8 cellular contexts compared by ENCODE assay signal in genomic region chr2:239401450-239402227, GRCh38. TPM values are rescaled to one million over a fixed set of nuclear protein-coding genes. Genes with fewer than 3 reads are reported as not detected.
DNase-seq lines count a peak whose midpoint lies in the region; ATAC-seq, FAIRE-seq and TF ChIP-seq lines count a peak whose summit lies in the region.

No MANE protein-coding gene starts in this region.

- WGBS in heart left ventricle, 4 donors, result 1 to 3% (median 1%) methylated on average over 39 to 86 of the region's 86 CpGs

- H3K4me1 Mint-ChIP-seq in type B pancreatic cell (ENCODE audit: unreplicated experiment), result peaks cover 30% of the 10 kb centered on the region

- H3K4me3 Mint-ChIP-seq in type B pancreatic cell, result peak overlapping the region; percentile 92

- no peaks in the 10 kb centered on the region for H3K27me3 ChIP-seq in adipocyte (replicated peaks; ENCODE audit: control insufficient read depth, insufficient read depth, low read length)
- no peaks in the 10 kb centered on the region for H3K27me3 ChIP-seq in heart left ventricle

- intact Hi-C loops in heart left ventricle (cut with DNase I) (loop anchor here in 5 of 10 donors (2.0 to 10.0 kb wide), 5 partner anchors 73 to 733 kb away; partner anchors contain the start of gene COPS9 (in 1 of the 5)), posterior cingulate gyrus (cut with DNase I) (loop anchor here (2.0 kb wide), 1 partner anchor 39 kb away; no protein-coding TSS in a partner anchor)

- H3K36me3 Mint-ChIP-seq in type B pancreatic cell, result no peaks in the 10 kb centered on the region

- H3K4me1 ChIP-seq in adipocyte (ENCODE audit: control insufficient read depth, insufficient read depth, low read length) (peaks cover 20% of the 10 kb centered on the region), heart left ventricle (peaks cover 0 to 39% (median 24%) of the 10 kb centered on the region in 12 donors)

- FAIRE-seq in GM12892 (lab: Jason Lieb, UNC), result peak; percentile 99

- H3K27ac Mint-ChIP-seq in type B pancreatic cell, result peak overlapping the region; percentile 98

- ATAC-seq in HG02759 (IDR thresholded peaks at IDR 0.05; ENCODE audit: unreplicated experiment) (peak; percentile 64), heart left ventricle (peak; percentile 83 to 89 (median 87))

- H3K9me3 Mint-ChIP-seq in type B pancreatic cell, result no peaks in the 10 kb centered on the region

- H3K4me3 ChIP-seq in adipocyte (ENCODE audit: low read length), result peak overlapping the region; percentile 97
- peak overlapping the region; percentile 32 to 91 (median 74) for H3K4me3 ChIP-seq in heart left ventricle

- H3K27ac ChIP-seq in heart left ventricle, result peak overlapping the region; percentile 94 to 100 (median 99)

- DNase-seq in GM12892 (ENCODE audit: insufficient read length) (peak; percentile 97), NCI-H1105 treated with DMSO at 0.1 percent for 48 hours (lab: John Stamatoyannopoulos, UW) (peak; percentile 80), SKM-1 (lab: John Stamatoyannopoulos, UW; ENCODE audit: unreplicated experiment) (peak; percentile 81), adipocyte (ENCODE audit: low read depth) (peak; percentile 98), heart left ventricle (peak; percentile 95 to 98 (median 96)), posterior cingulate gyrus (peak; percentile 85 to 98 (median 90)), type B pancreatic cell (ENCODE audit: extremely low spot score, unreplicated experiment) (peak; percentile 98)

- H3K9me3 ChIP-seq in adipocyte (ENCODE audit: control insufficient read depth, low read length), result no peaks in the 10 kb centered on the region
- no peaks in the 10 kb centered on the region for H3K9me3 ChIP-seq in heart left ventricle

- H3K36me3 ChIP-seq in adipocyte (ENCODE audit: control insufficient read depth, insufficient read depth, low read length, severe bottlenecking) (no peaks in the 10 kb centered on the region), heart left ventricle (no peaks in the 10 kb centered on the region)

- no peaks in the 10 kb centered on the region for H3K27me3 Mint-ChIP-seq in type B pancreatic cell

- TF ChIP-seq POLR2A in GM12892 (IDR thresholded peaks at IDR 0.05; ENCODE audit: low read depth, low read length), result peak; percentile 98
- peak; percentile 31 to 94 for TF ChIP-seq POLR2A in heart left ventricle (IDR thresholded peaks at IDR 0.05)

- peak overlapping the region; percentile 100 for H3K9ac ChIP-seq in adipocyte (ENCODE audit: low read length)

- TF ChIP-seq CTCF in heart left ventricle (IDR thresholded peaks at IDR 0.05) (peak in 5 of 12 donors; percentile 9 to 15 (median 14)), type B pancreatic cell (conservative IDR thresholded peaks at IDR 0.05) (peak; percentile 64)

RNA-seq across cellular contexts. Expression of gene HDAC4, which starts 0.8 kb away (rescaled TPM):
- polyA plus RNA-seq in GM12892 (2012; ENCODE audit: missing spikeins), result 4.6 TPM
- total RNA-seq in heart left ventricle, result 10 to 100 TPM; 16.7 to 37.6 (median 27.7) TPM
- 10 to 100 TPM; 13.9 to 15.2 TPM for polyA plus RNA-seq in heart left ventricle
- total RNA-seq in type B pancreatic cell (ENCODE audit: low replicate concordance), result 24.0 and 39.0 TPM in 2 replicates

Comparison
In these comparisons a context has a peak if more than half of its experiments do, and no peak if none do; other contexts are left out.
1. Peak in every context shown above with its lines: DNase-seq, ATAC-seq, H3K4me3 ChIP-seq and H3K27ac ChIP-seq.